9 cellular contexts compared by ENCODE assay signal in the genomic region with DNA sequence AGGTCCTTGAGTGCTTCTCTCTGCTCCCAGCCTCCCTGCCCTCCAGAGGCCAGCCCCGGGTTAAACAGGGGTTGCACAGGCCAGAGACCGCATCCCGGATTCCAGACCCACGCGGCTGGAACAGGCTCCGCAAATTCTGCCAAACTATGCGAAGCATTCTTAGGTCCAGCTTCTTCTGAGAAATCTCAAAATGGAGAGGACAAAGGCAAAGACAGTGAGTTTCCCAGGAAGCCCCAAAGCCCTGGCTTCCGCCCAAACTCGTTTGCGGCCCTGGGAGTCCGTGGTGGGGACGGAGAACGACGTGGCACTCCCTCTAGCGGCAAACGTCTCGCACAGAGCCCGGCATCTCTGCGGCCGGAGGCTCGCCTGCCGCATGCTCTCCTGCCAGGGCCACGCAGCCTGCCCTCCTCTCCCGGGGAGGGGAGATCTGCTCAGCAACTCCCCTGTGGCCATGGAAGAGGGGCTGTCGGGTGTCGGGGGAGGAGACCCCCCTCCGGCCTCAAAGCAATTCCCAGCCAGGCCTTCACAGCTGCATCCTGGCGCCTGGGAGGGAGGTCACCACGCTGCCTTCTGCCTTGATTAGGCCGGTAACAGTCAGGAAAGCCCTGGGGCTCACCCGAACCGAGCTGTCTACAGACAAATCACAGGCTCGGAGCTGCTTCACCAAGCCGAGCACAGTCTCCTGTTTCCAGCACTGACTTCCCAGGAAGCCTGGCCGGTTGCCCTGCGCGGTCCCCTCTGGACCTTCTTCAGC. TPM values are rescaled to one million over a fixed set of nuclear protein-coding genes. Genes with fewer than 3 reads are reported as not detected.
DNase-seq lines count a peak whose midpoint lies in the region; ATAC-seq and TF ChIP-seq lines count a peak whose summit lies in the region.
"Had no signal": no experiment of that assay in that cellular context is flagged by ENCODE, and none has a peak within 500 bp of the region (broad histone marks: within the 10 kb centered on the region; RNA-seq: fewer than 3 reads in every experiment).

No MANE protein-coding gene starts in this region.

- peaks cover 4% of the 10 kb centered on the region; the same call in 1 of the 3 replicates for H3K4me1 Mint-ChIP-seq in GM23338

- H3K36me3 Mint-ChIP-seq in GM23338 (ENCODE audit: low read depth), result no peaks in the 10 kb centered on the region; the same call in 2 of the 3 replicates

- peaks cover 3% of the 10 kb centered on the region; the same call in 1 of the 3 replicates for H3K9me3 Mint-ChIP-seq in GM23338

- H3K27ac ChIP-seq in GM23338 (ENCODE audit: low read depth), result no peak overlapping the region
- no peak overlapping the region for H3K27ac ChIP-seq in WERI-Rb-1
- peak overlapping the region in 1 of 2 donors; percentile 7 for H3K27ac ChIP-seq in liver (ENCODE audit: low read depth in 1 of 2, low read length in 2 of 2)
- H3K27ac ChIP-seq: neutrophil had no signal

- peak overlapping the region; percentile 68 for H3K4me2 ChIP-seq in GM23338

- peak; percentile 99 for ATAC-seq in GM23338

- WGBS in liver, result 27% methylated on average over 37 of the region's 37 CpGs

- H3K36me3 ChIP-seq in GM23338 (ENCODE audit: insufficient read depth) (no peaks in the 10 kb centered on the region), WERI-Rb-1 (no peaks in the 10 kb centered on the region), liver (ENCODE audit: control insufficient read depth in 4 of 4, insufficient read depth in 3 of 4, low read depth in 1 of 4, low read length in 3 of 4) (no peaks in the 10 kb centered on the region)
- H3K36me3 ChIP-seq: neutrophil had no signal

- peak; percentile 83 for TF ChIP-seq CTCF in GM10266 (IDR thresholded peaks at IDR 0.05; ENCODE audit: control insufficient read depth, insufficient read depth, low read depth, missing control alignments)
- TF ChIP-seq CTCF in GM23338 (conservative IDR thresholded peaks at IDR 0.05; ENCODE audit: low read depth in 2 of 2), result peak; percentile 76 to 87
- TF ChIP-seq CTCF in WERI-Rb-1 (IDR thresholded peaks at IDR 0.05; ENCODE audit: low read depth, low read length), result peak; percentile 96
- peak; percentile 88 for TF ChIP-seq CTCF in choroid plexus epithelial cell (conservative IDR thresholded peaks at IDR 0.05; ENCODE audit: low read depth, low read length)
- peak; percentile 77 for TF ChIP-seq CTCF in liver (IDR thresholded peaks at IDR 0.05; ENCODE audit: low read depth, low read length, missing input control)

- peaks cover 3% of the 10 kb centered on the region; the same call in 1 of the 2 replicates for H3K4me1 ChIP-seq in GM23338 (ENCODE audit: insufficient read depth)
- peaks cover 0 to 8% (median 1%) of the 10 kb centered on the region in 4 donors for H3K4me1 ChIP-seq in liver (ENCODE audit: control insufficient read depth in 4 of 4, insufficient read depth in 4 of 4, low read length in 3 of 4)

- H3K9me3 ChIP-seq in WERI-Rb-1 (ENCODE audit: severe bottlenecking) (no peaks in the 10 kb centered on the region), liver (ENCODE audit: control insufficient read depth in 4 of 4, low read length in 3 of 4) (no peaks in the 10 kb centered on the region)
- H3K9me3 ChIP-seq: neutrophil had no signal

- H2AFZ ChIP-seq in GM23338, result peak overlapping the region; percentile 97

- H3K27me3 ChIP-seq in GM23338 (ENCODE audit: insufficient read depth) (peaks cover 10% of the 10 kb centered on the region; the same call in 1 of the 2 replicates), WERI-Rb-1 (ENCODE audit: insufficient read depth, low read depth, severe bottlenecking) (no peaks in the 10 kb centered on the region), liver (ENCODE audit: control insufficient read depth in 4 of 4, insufficient read depth in 4 of 4, low read length in 3 of 4) (no peaks in the 10 kb centered on the region)

- TF ChIP-seq RAD21 in liver (IDR thresholded peaks at IDR 0.05), result peak; percentile 95 to 97

- H3K9ac ChIP-seq in liver (ENCODE audit: low read depth in 1 of 2, low read length in 2 of 2), result no peak overlapping the region

- H3K4me3 ChIP-seq in GM23338, result peak overlapping the region; percentile 34; the same call in 1 of the 2 replicates
- H3K4me3 ChIP-seq in WERI-Rb-1 (ENCODE audit: low read depth, low read length), result no peak overlapping the region
- peak overlapping the region; percentile 28 for H3K4me3 ChIP-seq in choroid plexus epithelial cell (ENCODE audit: low read depth, low read length)
- H3K4me3 ChIP-seq in liver (ENCODE audit: low read depth in 1 of 3, low read length in 3 of 3), result no peak overlapping the region

- DNase-seq in GM10266 (ENCODE audit: extremely low spot score), result peak; percentile 88
- DNase-seq in GM23338 (ENCODE audit: low spot score), result peak; percentile 92
- DNase-seq in KG1 (lab: John Stamatoyannopoulos, UW), result peak; percentile 27
- DNase-seq in WERI-Rb-1, result peak; percentile 81
- peak; percentile 83 for DNase-seq in choroid plexus epithelial cell (ENCODE audit: low read depth)
- DNase-seq in stimulated activated CD4-positive, alpha-beta T cell treated with anti-CD3 and anti-CD28 coated beads, Interleukin-4, amount 100 ng/mL, for 1 hour, result peak; percentile 65
- no peak for DNase-seq in NCI-H146 treated with DMSO at 0.1 percent for 48 hours (lab: John Stamatoyannopoulos, UW; ENCODE audit: unreplicated experiment)

- no peaks in the 10 kb centered on the region for H4K20me1 ChIP-seq in GM23338 (replicated peaks; ENCODE audit: insufficient read depth)

- H3K27me3 Mint-ChIP-seq in GM23338 (ENCODE audit: insufficient read depth, low read depth, poor library complexity), result peaks cover 9% of the 10 kb centered on the region

- no peaks in the 10 kb centered on the region for H3F3A ChIP-seq in GM23338 (replicated peaks; ENCODE audit: low read depth)

- 0 out of 2 replicates have a peak, but pooled peaks cover 3% of the 10 kb centered on the region for H3K9me2 ChIP-seq in GM23338 (ENCODE audit: insufficient read depth)

- H3K79me2 ChIP-seq in GM23338 (replicated peaks; ENCODE audit: insufficient read depth), result no peaks in the 10 kb centered on the region

- H3K4me3 Mint-ChIP-seq in GM23338, result no peak overlapping the region

- H3K27ac Mint-ChIP-seq in GM23338, result no peak overlapping the region

TF ChIP-seq in GM23338, 12 proteins besides CTCF, POLR2A, EP300 and RAD21:
- TF ChIP-seq POLR2AphosphoS5 (IDR thresholded peaks at IDR 0.05; ENCODE audit: low read depth), result 0 out of 2 replicates have a peak, but pooled peaks have one; percentile 18
- TF ChIP-seq EZH2 (IDR thresholded peaks at IDR 0.05; ENCODE audit: low read depth, unreplicated experiment), result no peak
- TF ChIP-seq CREB1 (CRISPR knock-in tag; IDR thresholded peaks at IDR 0.05; ENCODE audit: low read depth), result 0 out of 2 replicates have a peak, but pooled peaks have one; percentile 50

TF ChIP-seq in liver, 16 proteins besides CTCF, POLR2A, EP300 and RAD21 (continues in another document):
- TF ChIP-seq, protein P1, sequence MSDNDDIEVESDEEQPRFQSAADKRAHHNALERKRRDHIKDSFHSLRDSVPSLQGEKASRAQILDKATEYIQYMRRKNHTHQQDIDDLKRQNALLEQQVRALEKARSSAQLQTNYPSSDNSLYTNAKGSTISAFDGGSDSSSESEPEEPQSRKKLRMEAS (IDR thresholded peaks at IDR 0.05), result no peak
- TF ChIP-seq YY1 (IDR thresholded peaks at IDR 0.05), result no peak
- TF ChIP-seq JUND (IDR thresholded peaks at IDR 0.05), result no peak
- no peak for TF ChIP-seq FOXA1 (IDR thresholded peaks at IDR 0.05)
- TF ChIP-seq EGR1 (IDR thresholded peaks at IDR 0.05; ENCODE audit: low read depth in 2 of 2), result no peak
- TF ChIP-seq, protein P2, sequence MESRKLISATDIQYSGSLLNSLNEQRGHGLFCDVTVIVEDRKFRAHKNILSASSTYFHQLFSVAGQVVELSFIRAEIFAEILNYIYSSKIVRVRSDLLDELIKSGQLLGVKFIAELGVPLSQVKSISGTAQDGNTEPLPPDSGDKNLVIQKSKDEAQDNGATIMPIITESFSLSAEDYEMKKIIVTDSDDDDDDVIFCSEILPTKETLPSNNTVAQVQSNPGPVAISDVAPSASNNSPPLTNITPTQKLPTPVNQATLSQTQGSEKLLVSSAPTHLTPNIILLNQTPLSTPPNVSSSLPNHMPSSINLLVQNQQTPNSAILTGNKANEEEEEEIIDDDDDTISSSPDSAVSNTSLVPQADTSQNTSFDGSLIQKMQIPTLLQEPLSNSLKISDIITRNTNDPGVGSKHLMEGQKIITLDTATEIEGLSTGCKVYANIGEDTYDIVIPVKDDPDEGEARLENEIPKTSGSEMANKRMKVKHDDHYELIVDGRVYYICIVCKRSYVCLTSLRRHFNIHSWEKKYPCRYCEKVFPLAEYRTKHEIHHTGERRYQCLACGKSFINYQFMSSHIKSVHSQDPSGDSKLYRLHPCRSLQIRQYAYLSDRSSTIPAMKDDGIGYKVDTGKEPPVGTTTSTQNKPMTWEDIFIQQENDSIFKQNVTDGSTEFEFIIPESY (IDR thresholded peaks at IDR 0.05), result no peak
- peak; percentile 96 for TF ChIP-seq NR2F2 (IDR thresholded peaks at IDR 0.05)
- no peak for TF ChIP-seq TAF1 (conservative IDR thresholded peaks at IDR 0.05)
- TF ChIP-seq, protein P3, sequence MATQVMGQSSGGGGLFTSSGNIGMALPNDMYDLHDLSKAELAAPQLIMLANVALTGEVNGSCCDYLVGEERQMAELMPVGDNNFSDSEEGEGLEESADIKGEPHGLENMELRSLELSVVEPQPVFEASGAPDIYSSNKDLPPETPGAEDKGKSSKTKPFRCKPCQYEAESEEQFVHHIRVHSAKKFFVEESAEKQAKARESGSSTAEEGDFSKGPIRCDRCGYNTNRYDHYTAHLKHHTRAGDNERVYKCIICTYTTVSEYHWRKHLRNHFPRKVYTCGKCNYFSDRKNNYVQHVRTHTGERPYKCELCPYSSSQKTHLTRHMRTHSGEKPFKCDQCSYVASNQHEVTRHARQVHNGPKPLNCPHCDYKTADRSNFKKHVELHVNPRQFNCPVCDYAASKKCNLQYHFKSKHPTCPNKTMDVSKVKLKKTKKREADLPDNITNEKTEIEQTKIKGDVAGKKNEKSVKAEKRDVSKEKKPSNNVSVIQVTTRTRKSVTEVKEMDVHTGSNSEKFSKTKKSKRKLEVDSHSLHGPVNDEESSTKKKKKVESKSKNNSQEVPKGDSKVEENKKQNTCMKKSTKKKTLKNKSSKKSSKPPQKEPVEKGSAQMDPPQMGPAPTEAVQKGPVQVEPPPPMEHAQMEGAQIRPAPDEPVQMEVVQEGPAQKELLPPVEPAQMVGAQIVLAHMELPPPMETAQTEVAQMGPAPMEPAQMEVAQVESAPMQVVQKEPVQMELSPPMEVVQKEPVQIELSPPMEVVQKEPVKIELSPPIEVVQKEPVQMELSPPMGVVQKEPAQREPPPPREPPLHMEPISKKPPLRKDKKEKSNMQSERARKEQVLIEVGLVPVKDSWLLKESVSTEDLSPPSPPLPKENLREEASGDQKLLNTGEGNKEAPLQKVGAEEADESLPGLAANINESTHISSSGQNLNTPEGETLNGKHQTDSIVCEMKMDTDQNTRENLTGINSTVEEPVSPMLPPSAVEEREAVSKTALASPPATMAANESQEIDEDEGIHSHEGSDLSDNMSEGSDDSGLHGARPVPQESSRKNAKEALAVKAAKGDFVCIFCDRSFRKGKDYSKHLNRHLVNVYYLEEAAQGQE (IDR thresholded peaks at IDR 0.05), result peak; percentile 45
- no peak for TF ChIP-seq SP1 (IDR thresholded peaks at IDR 0.05)

RNA-seq across cellular contexts. Expression of a gene that starts 33.4 kb away (rescaled TPM):
- 5.7 and 6.5 TPM in 2 replicates for total RNA-seq in GM23338 (2014; rRNA removed; shearing (Covaris generic))
- polyA plus RNA-seq in GM23338 (2016; fragmentation: Nextera tagmentation; extraction: Ambion mirVana) (1.5 and 1.9 TPM in 2 replicates), liver (under 1 TPM; 0.29 to 0.89 TPM)
- total RNA-seq in liver, result 1 to 10 TPM in 1 of 2 donors, under 1 TPM in 1; 0.47 to 2.3 TPM

Comparison
In these comparisons a context has a peak if more than half of its experiments do, and no peak if none do; other contexts are left out.
1. H3K4me3 ChIP-seq: peak in GM23338 (single experiment) and choroid plexus epithelial cell (single experiment); none in WERI-Rb-1 (single experiment) and liver (0 of 3).
2. Peak in every context shown above with its lines, with median percentiles within 50 percentile points of each other: CTCF ChIP-seq.